1 cellular context compared by ENCODE assay signal in the genomic region with DNA sequence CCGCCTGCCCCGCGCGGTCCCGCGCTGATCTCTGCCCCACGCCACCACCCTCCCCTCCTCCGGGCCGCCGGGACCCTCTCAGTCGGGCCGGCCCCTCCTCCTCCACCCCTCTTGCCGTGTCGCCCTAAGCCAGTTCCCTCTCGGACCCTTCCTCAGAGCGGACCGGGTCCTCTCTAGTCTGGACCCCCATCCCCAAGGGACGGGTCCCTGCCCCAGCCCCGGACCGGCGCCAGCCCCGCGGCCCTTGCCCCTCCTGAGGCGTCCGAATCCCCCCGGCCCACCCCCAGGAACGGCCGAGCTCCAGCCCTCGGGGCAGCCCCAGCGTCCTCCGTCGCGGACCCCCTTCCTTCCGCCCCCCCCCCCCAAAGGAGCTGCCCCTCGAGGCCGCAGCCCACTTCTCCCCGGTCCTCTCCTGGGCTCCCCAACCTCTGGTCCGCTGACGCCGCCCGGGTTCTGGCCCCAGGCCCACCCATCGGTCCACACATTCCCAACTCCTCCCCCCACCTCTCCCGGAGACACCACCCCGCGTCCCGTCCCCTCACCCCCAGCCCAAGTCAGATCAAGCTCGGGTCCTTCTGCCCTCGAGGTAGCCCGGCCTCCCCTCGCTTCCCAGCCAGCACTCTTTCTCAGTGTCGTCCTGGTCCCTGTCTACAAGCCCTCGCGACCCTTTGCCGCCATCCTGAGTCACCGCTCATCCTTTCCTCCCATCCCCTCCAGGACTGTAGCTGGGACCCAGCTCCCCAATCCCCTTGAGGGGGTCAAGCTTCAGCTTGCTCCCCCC.
A peak's percentile ranks its signal among the peaks of the same experiment; 100 is the strongest.
TF ChIP-seq lines count a peak whose summit lies in the region.

No MANE protein-coding gene starts in this region.

TF ChIP-seq in H1, 55 proteins besides CTCF, POLR2A, EP300 and RAD21:
- TF ChIP-seq TBP (IDR thresholded peaks at IDR 0.05; ENCODE audit: low read depth, low read length) (no peak), TAF1 (IDR thresholded peaks at IDR 0.05; ENCODE audit: low read depth, low read length) (0 out of 2 replicates have a peak, but pooled peaks have one; percentile 22), SUZ12 (IDR thresholded peaks at IDR 0.05; ENCODE audit: low read length) (no peak)
